14 cellular contexts compared by ENCODE assay signal in genomic region chr15:37793851-37794250, GRCh38.
DNase-seq lines count a peak whose midpoint lies in the region; ATAC-seq and TF ChIP-seq lines count a peak whose summit lies in the region.
"Had no signal": no experiment of that assay in that cellular context is flagged by ENCODE, and none has a peak within 500 bp of the region (broad histone marks: within the 10 kb centered on the region; RNA-seq: fewer than 3 reads in every experiment).

No MANE protein-coding gene starts in this region.

- no peak overlapping the region for H2AFZ ChIP-seq in OCI-LY3 (ENCODE audit: low read depth, low read length)
- no peak overlapping the region for H2AFZ ChIP-seq in smooth muscle cell (ENCODE audit: low read depth)

- TF ChIP-seq CTCF in OCI-LY3 (IDR thresholded peaks at IDR 0.05; ENCODE audit: low read depth, low read length) (peak; percentile 16; the same call in 1 of the 2 replicates), fibroblast of mammary gland (conservative IDR thresholded peaks at IDR 0.05; ENCODE audit: control insufficient read depth, insufficient read depth, low read depth, low read length) (peak; percentile 46), smooth muscle cell (IDR thresholded peaks at IDR 0.05; ENCODE audit: borderline replicate concordance, insufficient read depth, poor library complexity, severe bottlenecking) (peak; percentile 15)

- H4K20me1 ChIP-seq in OCI-LY3 (ENCODE audit: insufficient read depth, low read length) (no peaks in the 10 kb centered on the region), smooth muscle cell (ENCODE audit: low read depth) (no peaks in the 10 kb centered on the region)

- H3K4me1 ChIP-seq in OCI-LY3 (ENCODE audit: low read length) (no peaks in the 10 kb centered on the region), smooth muscle cell (ENCODE audit: low read depth) (no peaks in the 10 kb centered on the region)
- H3K4me1 ChIP-seq: body of pancreas, left lung, tibial nerve had no signal

- H3K27me3 ChIP-seq in OCI-LY3 (ENCODE audit: low read depth, low read length) (peaks cover 5% of the 10 kb centered on the region; the same call in 1 of the 2 replicates), smooth muscle cell (ENCODE audit: low read depth) (no peaks in the 10 kb centered on the region)
- H3K27me3 ChIP-seq: body of pancreas, left lung, tibial nerve had no signal

- H3K9ac ChIP-seq in OCI-LY3 (ENCODE audit: low read length) = no peak overlapping the region
- no peak overlapping the region for H3K9ac ChIP-seq in smooth muscle cell (ENCODE audit: low read depth)

- H3K4me3 ChIP-seq in OCI-LY3 (ENCODE audit: low read length) (no peak overlapping the region), fibroblast of mammary gland (ENCODE audit: control insufficient read depth, low read depth, low read length) (no peak overlapping the region), smooth muscle cell (no peak overlapping the region)
- H3K4me3 ChIP-seq: body of pancreas, left lung, tibial nerve had no signal

- no peaks in the 10 kb centered on the region for H3K79me2 ChIP-seq in OCI-LY3 (ENCODE audit: low read length)
- no peaks in the 10 kb centered on the region for H3K79me2 ChIP-seq in smooth muscle cell (ENCODE audit: low read depth)

- H3K36me3 ChIP-seq in OCI-LY3 (replicated peaks; ENCODE audit: low read depth, low read length) (no peaks in the 10 kb centered on the region), smooth muscle cell (ENCODE audit: low read depth) (no peaks in the 10 kb centered on the region)
- H3K36me3 ChIP-seq: left lung, tibial nerve had no signal

- WGBS in smooth muscle cell (ENCODE audit: low lambda C conversion rate) = 61% methylated on average over 2 of the region's 2 CpGs

- DNase-seq in NCI-H82 (lab: John Stamatoyannopoulos, UW) = peak; percentile 51
- no peak for DNase-seq in NCI-H82 treated with DMSO at 0.1 percent for 48 hours (lab: John Stamatoyannopoulos, UW; ENCODE audit: unreplicated experiment)
- DNase-seq in fibroblast of mammary gland (ENCODE audit: low read depth) = peak; percentile 29
- no peak for DNase-seq in smooth muscle cell (lab: John Stamatoyannopoulos, UW; ENCODE audit: unreplicated experiment)
- DNase-seq in RPMI8226 = no peak
- DNase-seq in OCI-M1 (lab: John Stamatoyannopoulos, UW) = no peak
- DNase-seq: activated CD4-positive, alpha-beta T cell treated with anti-CD3 and anti-CD28 coated beads, Interleukin-2, amount 50 U/mL, for 48 hours; body of pancreas; left lung; T-helper 9 cell had no signal

- H3K4me2 ChIP-seq in OCI-LY3 (ENCODE audit: low read length) (no peak overlapping the region), smooth muscle cell (no peak overlapping the region)

- no peaks in the 10 kb centered on the region for H3F3A ChIP-seq in smooth muscle cell (ENCODE audit: low read depth)

- H3K27ac ChIP-seq in OCI-LY3 (ENCODE audit: low read length) = no peak overlapping the region
- H3K27ac ChIP-seq in smooth muscle cell (ENCODE audit: low read depth) = no peak overlapping the region
- H3K27ac ChIP-seq: body of pancreas, left lung, tibial nerve had no signal

- H3K9me3 ChIP-seq in OCI-LY3 (ENCODE audit: insufficient read depth, low read length) = no peaks in the 10 kb centered on the region
- H3K9me3 ChIP-seq in smooth muscle cell (replicated peaks; ENCODE audit: low read depth) = no peaks in the 10 kb centered on the region
- H3K9me3 ChIP-seq: body of pancreas, left lung, tibial nerve had no signal

- no peak for ATAC-seq in GM21381 (IDR thresholded peaks at IDR 0.05; ENCODE audit: unreplicated experiment)
- ATAC-seq: body of pancreas, left lung, Panc1 had no signal

Comparison
In these comparisons a context has a peak if more than half of its experiments do, and no peak if none do; other contexts are left out.
1. DNase-seq: peak in NCI-H82 (single experiment) and fibroblast of mammary gland (single experiment); none in NCI-H82 treated with DMSO at 0.1 percent for 48 hours (single experiment), smooth muscle cell (single experiment), RPMI8226 (single experiment) and OCI-M1 (single experiment).
2. Peak in every context shown above with its lines, with median percentiles within 50 percentile points of each other: CTCF ChIP-seq.